ENCODE assay signal across 12 cellular contexts in genomic region chr1:231971397-231972233, GRCh38.
DNase-seq lines count a peak whose midpoint lies in the region; ATAC-seq and TF ChIP-seq lines count a peak whose summit lies in the region.
"Had no signal": no experiment of that assay in that cellular context is flagged by ENCODE, and none has a peak within 500 bp of the region (broad histone marks: within the 10 kb centered on the region; RNA-seq: fewer than 3 reads in every experiment).

No MANE protein-coding gene starts in this region.

- intact Hi-C loops in natural killer cell (cut with micrococcal nuclease): loop anchor here (10.0 kb wide), 1 partner anchor 107 kb away; no protein-coding TSS in a partner anchor

- DNase-seq in ELR (ENCODE audit: low read depth) (peak; percentile 25), NCI-H1436 treated with DMSO at 0.1 percent for 48 hours (lab: John Stamatoyannopoulos, UW) (peak; percentile 88), choroid plexus epithelial cell (ENCODE audit: low read depth) (peak; percentile 74), natural killer cell (no peak), amygdala (lab: John Stamatoyannopoulos, UW) (no peak), COLO668 (lab: John Stamatoyannopoulos, UW; ENCODE audit: unreplicated experiment) (no peak)
- DNase-seq in activated T-cell treated with anti-CD3 and anti-CD28 coated beads, Interleukin-2, amount 50 U/mL, for 48 hours: no peak
- DNase-seq: activated CD8-positive, alpha-beta memory T cell treated with anti-CD3 and anti-CD28 coated beads for 24 hours; DMS153 had no signal

- H3K36me3 Mint-ChIP-seq in natural killer cell: no peaks in the 10 kb centered on the region

- TF ChIP-seq CTCF in choroid plexus epithelial cell (conservative IDR thresholded peaks at IDR 0.05; ENCODE audit: low read depth, low read length) (no peak), natural killer cell (IDR thresholded peaks at IDR 0.05) (no peak)

- H3K4me3 ChIP-seq in choroid plexus epithelial cell (ENCODE audit: low read depth, low read length): no peak overlapping the region
- H3K4me3 ChIP-seq: adrenal gland, SJSA1 had no signal

- H3K9me3 Mint-ChIP-seq in natural killer cell: no peaks in the 10 kb centered on the region

- peaks cover 19 to 38% of the 10 kb centered on the region in 2 donors for H3K4me1 Mint-ChIP-seq in natural killer cell

- peak overlapping the region in 1 of 2 donors; percentile 10 for H3K27ac Mint-ChIP-seq in natural killer cell

- no peaks in the 10 kb centered on the region for H3K27me3 Mint-ChIP-seq in natural killer cell (ENCODE audit: low read depth in 2 of 2)

- peak in 2 of 3 donors; percentile 46 to 53 for ATAC-seq in natural killer cell
- ATAC-seq in GM21576 (IDR thresholded peaks at IDR 0.05; ENCODE audit: unreplicated experiment): no peak

- H3K4me3 Mint-ChIP-seq in natural killer cell: peak overlapping the region; percentile 43

Comparison
In these comparisons a context has a peak if more than half of its experiments do, and no peak if none do; other contexts are left out.
1. DNase-seq: peak in ELR (single experiment), NCI-H1436 treated with DMSO at 0.1 percent for 48 hours (single experiment) and choroid plexus epithelial cell (single experiment); none in natural killer cell (single experiment), activated T-cell treated with anti-CD3 and anti-CD28 coated beads, Interleukin-2, amount 50 U/mL, for 48 hours (0 of 2), amygdala (0 of 56) and COLO668 (single experiment).